In the genomic region with DNA sequence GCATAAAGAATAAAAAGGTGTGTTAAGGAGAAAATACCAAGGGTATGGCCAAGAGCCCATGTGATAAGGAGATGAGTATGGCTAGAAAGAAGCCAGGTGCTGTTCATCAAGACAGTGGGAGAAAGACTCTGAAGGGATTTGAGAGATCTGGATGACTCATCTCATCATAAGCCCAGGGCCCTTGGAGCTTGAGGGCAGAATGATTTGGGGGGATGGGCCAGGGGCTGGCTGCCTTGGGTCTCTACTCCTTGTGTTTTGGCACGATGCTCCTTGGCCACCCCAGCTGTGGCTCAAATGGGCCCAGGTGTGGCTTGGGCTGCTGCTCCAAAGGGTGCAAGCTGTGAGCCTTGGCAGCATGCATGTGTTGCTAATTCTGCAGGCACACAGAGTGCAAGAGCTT, we compare ENCODE assay signal across 17 cellular contexts. TPM values are rescaled to one million over a fixed set of nuclear protein-coding genes. Genes with fewer than 3 reads are reported as not detected.
A peak's percentile ranks its signal among the peaks of the same experiment; 100 is the strongest.
DNase-seq lines count a peak whose midpoint lies in the region; ATAC-seq, FAIRE-seq and TF ChIP-seq lines count a peak whose summit lies in the region.
"Had no signal": no experiment of that assay in that cellular context is flagged by ENCODE, and none has a peak within 500 bp of the region (broad histone marks: within the 10 kb centered on the region; RNA-seq: fewer than 3 reads in every experiment).

No MANE protein-coding gene starts in this region.

- no peak for TF ChIP-seq CTCF in astrocyte (IDR thresholded peaks at IDR 0.05; ENCODE audit: insufficient read depth, low read depth, low read length)

- H3K9me3 ChIP-seq in Karpas-422 (ENCODE audit: low read length) (no peaks in the 10 kb centered on the region), astrocyte (ENCODE audit: insufficient read depth, low read depth, low read length) (no peaks in the 10 kb centered on the region), trophoblast cell (ENCODE audit: insufficient read depth, low read depth, low read length) (peaks cover 2% of the 10 kb centered on the region)
- H3K9me3 ChIP-seq: right atrium auricular region, tibial artery had no signal

- no peaks in the 10 kb centered on the region for H3K27me3 Mint-ChIP-seq in astrocyte (ENCODE audit: low read depth, unreplicated experiment)
- no peaks in the 10 kb centered on the region for H3K27me3 Mint-ChIP-seq in naive B cell

- H2BK12ac ChIP-seq in trophoblast cell (ENCODE audit: low read length), result no peak overlapping the region

- no peak overlapping the region for H2BK5ac ChIP-seq in trophoblast cell (ENCODE audit: low read depth, low read length, poor library complexity)

- no CpG with 5 or more reads among the region's 1 CpG for WGBS in trophoblast cell (ENCODE audit: extremely low coverage, insufficient coverage, insufficient read length)

- H3K4me3 Mint-ChIP-seq in astrocyte (ENCODE audit: unreplicated experiment) (no peak overlapping the region), naive B cell (no peak overlapping the region)

- H3K36me3 Mint-ChIP-seq in astrocyte (ENCODE audit: low read depth, unreplicated experiment), result no peaks in the 10 kb centered on the region
- no peaks in the 10 kb centered on the region for H3K36me3 Mint-ChIP-seq in naive B cell

- H3K27me3 ChIP-seq in Karpas-422 (ENCODE audit: low read length), result peaks cover 3% of the 10 kb centered on the region; the same call in 1 of the 2 replicates
- no peaks in the 10 kb centered on the region for H3K27me3 ChIP-seq in astrocyte (ENCODE audit: insufficient read depth, low read length)
- no peaks in the 10 kb centered on the region for H3K27me3 ChIP-seq in trophoblast cell (ENCODE audit: insufficient read depth, low read length)
- H3K27me3 ChIP-seq: dorsolateral prefrontal cortex, right atrium auricular region had no signal

- H2BK120ac ChIP-seq in trophoblast cell (ENCODE audit: insufficient read depth, low read length, poor library complexity), result no peak overlapping the region

- H3K27ac Mint-ChIP-seq in astrocyte (ENCODE audit: unreplicated experiment) (no peak overlapping the region), naive B cell (peak overlapping the region in 5 of 6 donors; percentile 95 to 99 (median 98))

- peaks cover 23% of the 10 kb centered on the region for H3K4me1 Mint-ChIP-seq in astrocyte (ENCODE audit: low read depth, unreplicated experiment)
- H3K4me1 Mint-ChIP-seq in naive B cell, result peaks cover 53 to 63% (median 63%) of the 10 kb centered on the region in 3 donors

- ATAC-seq in naive B cell (ENCODE audit: low read depth in 2 of 2) (no peak), GM18861 (IDR thresholded peaks at IDR 0.05; ENCODE audit: unreplicated experiment) (no peak), GM19035 (IDR thresholded peaks at IDR 0.05; ENCODE audit: unreplicated experiment) (no peak)

- no peak overlapping the region for H4K91ac ChIP-seq in trophoblast cell (ENCODE audit: low read depth, low read length)

- no peak overlapping the region for H3K27ac ChIP-seq in Karpas-422 (ENCODE audit: low read length)
- H3K27ac ChIP-seq in astrocyte (ENCODE audit: low read depth, low read length), result no peak overlapping the region
- H3K27ac ChIP-seq in trophoblast cell (ENCODE audit: low read depth, low read length), result no peak overlapping the region
- H3K27ac ChIP-seq: HL-60, right atrium auricular region, SK-N-MC, tibial artery had no signal

- DNase-seq in ELF-1 (ENCODE audit: low read depth, low spot score) (peak; percentile 35), Karpas-422 (peak; percentile 34), astrocyte (ENCODE audit: low read depth) (peak; percentile 56), naive B cell (no peak), DMS114 treated with DMSO at 0.1 percent for 48 hours (lab: John Stamatoyannopoulos, UW; ENCODE audit: unreplicated experiment) (no peak), trophoblast cell (no peak)
- DNase-seq: activated effector memory CD4-positive, alpha-beta T cell treated with Interleukin-2 at 50 U/mL for 16 hours; dorsolateral prefrontal cortex; stimulated activated CD8-positive, alpha-beta memory T cell treated with anti-CD3 and anti-CD28 coated beads, Interleukin-4, amount 100 ng/mL, for 48 hours; tibial artery had no signal

- H3K36me3 ChIP-seq in Karpas-422 (ENCODE audit: insufficient read depth, low read length) (no peaks in the 10 kb centered on the region), astrocyte (ENCODE audit: insufficient read depth, low read length) (no peaks in the 10 kb centered on the region), trophoblast cell (ENCODE audit: control insufficient read depth in 1 of 2, insufficient read depth in 2 of 2, low read length in 2 of 2) (no peaks in the 10 kb centered on the region)
- H3K36me3 ChIP-seq: right atrium auricular region, tibial artery had no signal

- H4K8ac ChIP-seq in trophoblast cell (ENCODE audit: low read depth, low read length), result no peak overlapping the region

- no peak overlapping the region for H3K23ac ChIP-seq in trophoblast cell (ENCODE audit: low read length)

- H3K18ac ChIP-seq in trophoblast cell (ENCODE audit: low read length), result no peak overlapping the region

- no peak overlapping the region for H4K12ac ChIP-seq in trophoblast cell (ENCODE audit: low read depth, low read length)

- H3K4me3 ChIP-seq in Karpas-422 (ENCODE audit: low read length), result no peak overlapping the region
- no peak overlapping the region for H3K4me3 ChIP-seq in astrocyte (ENCODE audit: insufficient read depth, low read depth, low read length)
- H3K4me3 ChIP-seq in trophoblast cell (ENCODE audit: low read depth, low read length), result no peak overlapping the region
- H3K4me3 ChIP-seq: dorsolateral prefrontal cortex, lung, right atrium auricular region, SK-N-MC, tibial artery had no signal

- H3K4ac ChIP-seq in trophoblast cell (ENCODE audit: low read depth, low read length), result no peak overlapping the region

- H3K4me2 ChIP-seq in Karpas-422 (ENCODE audit: low read depth, low read length, poor library complexity, severe bottlenecking), result no peak overlapping the region
- H3K4me2 ChIP-seq in astrocyte (ENCODE audit: low read length), result no peak overlapping the region
- H3K4me2 ChIP-seq in trophoblast cell (ENCODE audit: low read length), result no peak overlapping the region

- H2AK5ac ChIP-seq in trophoblast cell (ENCODE audit: low read length), result no peak overlapping the region

- no peaks in the 10 kb centered on the region for H3K79me2 ChIP-seq in Karpas-422 (ENCODE audit: low read length)
- no peaks in the 10 kb centered on the region for H3K79me2 ChIP-seq in astrocyte (ENCODE audit: insufficient read depth, low read length)
- H3K79me2 ChIP-seq in trophoblast cell (ENCODE audit: control insufficient read depth, insufficient read depth, low read length, poor library complexity), result peaks cover 1% of the 10 kb centered on the region

- no peak overlapping the region for H2AFZ ChIP-seq in Karpas-422 (ENCODE audit: low read length)
- no peak overlapping the region for H2AFZ ChIP-seq in astrocyte (ENCODE audit: low read depth, low read length)
- no peak overlapping the region for H2AFZ ChIP-seq in trophoblast cell (ENCODE audit: insufficient read depth, low read length, poor library complexity)

- H4K20me1 ChIP-seq in Karpas-422 (ENCODE audit: insufficient read depth, low read depth, low read length) (peaks cover 7% of the 10 kb centered on the region; the same call in 1 of the 2 replicates), astrocyte (ENCODE audit: insufficient read depth, low read length) (no peaks in the 10 kb centered on the region)

- H3K4me1 ChIP-seq in Karpas-422 (ENCODE audit: low read length) (peaks cover 40% of the 10 kb centered on the region), astrocyte (ENCODE audit: insufficient read depth, low read length) (peaks cover 17% of the 10 kb centered on the region), trophoblast cell (ENCODE audit: control insufficient read depth in 1 of 2, insufficient read depth in 2 of 2, low read length in 2 of 2) (peaks cover 19 to 38% of the 10 kb centered on the region in 2 experiments)

- no peak overlapping the region for H3K14ac ChIP-seq in trophoblast cell (ENCODE audit: low read length)

- H3K79me1 ChIP-seq in trophoblast cell (ENCODE audit: low read length), result peaks cover 5% of the 10 kb centered on the region

- H3K9ac ChIP-seq in Karpas-422 (ENCODE audit: low read length) (no peak overlapping the region), astrocyte (ENCODE audit: low read length) (no peak overlapping the region), trophoblast cell (ENCODE audit: low read length) (no peak overlapping the region)

- H3K9me3 Mint-ChIP-seq in astrocyte (ENCODE audit: unreplicated experiment) (no peaks in the 10 kb centered on the region), naive B cell (no peaks in the 10 kb centered on the region)

- H3K9me2 ChIP-seq in Karpas-422 (replicated peaks; ENCODE audit: insufficient read depth, low read length), result no peaks in the 10 kb centered on the region

- no peak for FAIRE-seq in astrocyte (lab: Jason Lieb, UNC)

RNA-seq across cellular contexts. Expression of a gene that starts 14.5 kb away (rescaled TPM):
- total RNA-seq in Karpas-422 (2014; rRNA removed; shearing (Covaris generic); ENCODE audit: low replicate concordance), result not detected in 2 replicates
- total RNA-seq in astrocyte, result not detected in 2 replicates
- 10 to 100 TPM in 5 of 6 donors, 1 to 10 TPM in 1; 4.0 to 17.5 (median 13.3) TPM for polyA plus RNA-seq in naive B cell (ENCODE audit: low read depth in 6 of 6)
- polyA plus RNA-seq in trophoblast cell (2013), result not detected in 2 replicates
- total RNA-seq: right atrium auricular region had no signal
- polyA plus RNA-seq: neural cell had no signal

RNA-seq across cellular contexts. Expression of a gene that starts 55.9 kb away (rescaled TPM):
- 44.1 and 49.3 TPM in 2 replicates for total RNA-seq in Karpas-422 (2014; rRNA removed; shearing (Covaris generic); ENCODE audit: low replicate concordance)
- 163 and 176 TPM in 2 replicates for total RNA-seq in astrocyte
- polyA plus RNA-seq in naive B cell (ENCODE audit: low read depth in 6 of 6), result 10 to 100 TPM in 4 of 6 donors, 1 to 10 TPM in 2; 1.9 to 26.0 (median 12.6) TPM
- polyA plus RNA-seq in trophoblast cell (2013), result 200 and 203 TPM in 2 replicates

Comparison
In these comparisons a context has a peak if more than half of its experiments do, and no peak if none do; other contexts are left out.
1. DNase-seq: peak in ELF-1 (single experiment), Karpas-422 (single experiment) and astrocyte (single experiment); none in naive B cell (single experiment), DMS114 treated with DMSO at 0.1 percent for 48 hours (single experiment) and trophoblast cell (0 of 2).